ENCODE assay signal across 8 cellular contexts in genomic region chr20:62805711-62806382, GRCh38. TPM values are rescaled to one million over a fixed set of nuclear protein-coding genes. Genes with fewer than 3 reads are reported as not detected.
DNase-seq lines count a peak whose midpoint lies in the region; ATAC-seq and TF ChIP-seq lines count a peak whose summit lies in the region.

No MANE protein-coding gene starts in this region.

- H3K27ac ChIP-seq in SJSA1 = peak overlapping the region; percentile 75; the same call in 1 of the 2 replicates
- H3K27ac ChIP-seq in osteoblast (ENCODE audit: low read depth, low read length) = peak overlapping the region; percentile 61

- H3K4me2 ChIP-seq in osteoblast (ENCODE audit: insufficient read depth, low read length) = peak overlapping the region; percentile 88

- no peak for DNase-seq in SJSA1 (ENCODE audit: low read depth in 1 of 2, low spot score in 2 of 2)
- peak; percentile 46 for DNase-seq in fibroblast of gingiva (ENCODE audit: low read depth)
- no peak for DNase-seq in osteoblast (ENCODE audit: insufficient read length, low spot score, missing footprints)
- DNase-seq in HEK293T (ENCODE audit: extremely low spot score) = no peak
- DNase-seq in NCI-H510A (lab: John Stamatoyannopoulos, UW) = no peak

- H3K9me3 ChIP-seq in SJSA1 (replicated peaks) (no peaks in the 10 kb centered on the region), osteoblast (ENCODE audit: low read depth, low read length) (no peaks in the 10 kb centered on the region)

- peak overlapping the region; percentile 89 for H3K4me3 ChIP-seq in GM08714 (ENCODE audit: low read length)
- peak overlapping the region; percentile 99 for H3K4me3 ChIP-seq in SJSA1
- peak overlapping the region; percentile 87 for H3K4me3 ChIP-seq in osteoblast (ENCODE audit: insufficient read depth, low read length)

- ATAC-seq in GM18870 (IDR thresholded peaks at IDR 0.05; ENCODE audit: unreplicated experiment) = no peak
- ATAC-seq in GM21619 (IDR thresholded peaks at IDR 0.05; ENCODE audit: unreplicated experiment) = no peak

- no peak for TF ChIP-seq CTCF in osteoblast (IDR thresholded peaks at IDR 0.05; ENCODE audit: extremely low read depth, low read depth, low read length)

- peak overlapping the region; percentile 51 for H2AFZ ChIP-seq in osteoblast (ENCODE audit: low read length)

- H3K27me3 ChIP-seq in SJSA1 (replicated peaks) (no peaks in the 10 kb centered on the region), osteoblast (ENCODE audit: insufficient read depth, low read length) (no peaks in the 10 kb centered on the region)

- H3K36me3 ChIP-seq in SJSA1 = peaks cover 68% of the 10 kb centered on the region
- H3K36me3 ChIP-seq in osteoblast (ENCODE audit: insufficient read depth, low read length) = peaks cover 33% of the 10 kb centered on the region

- peaks cover 32% of the 10 kb centered on the region for H3K79me2 ChIP-seq in osteoblast (ENCODE audit: insufficient read depth, low read length)

- peaks cover 13% of the 10 kb centered on the region for H3K4me1 ChIP-seq in SJSA1 (replicated peaks)
- peaks cover 14% of the 10 kb centered on the region for H3K4me1 ChIP-seq in osteoblast (ENCODE audit: insufficient read depth, low read length)

- CTCF ChIA-PET in HEK293T (lab: Yijun Ruan, JAX) = interaction anchor here (1.0 kb wide), 1 partner anchor 42 kb away, joined by 3 read pairs; no protein-coding TSS in a partner anchor

- POLR2A ChIA-PET in HEK293T (lab: Yijun Ruan, JAX) = interaction anchor here (3.5 kb wide), 1 partner anchor 11 kb away, joined by 25 read pairs; the partner anchor contains the start of gene MRGBP

- peaks cover 48% of the 10 kb centered on the region for H4K20me1 ChIP-seq in osteoblast (ENCODE audit: insufficient read depth, low read length)

TF ChIP-seq in HEK293T, 16 proteins besides CTCF, POLR2A, EP300 and RAD21:
- TF ChIP-seq SP1 (IDR thresholded peaks at IDR 0.05) (no peak), L3MBTL2 (conservative IDR thresholded peaks at IDR 0.05) (no peak), ARNT (IDR thresholded peaks at IDR 0.05) (no peak), NFRKB (IDR thresholded peaks at IDR 0.05) (no peak), TARDBP (IDR thresholded peaks at IDR 0.05) (no peak), LEF1 (IDR thresholded peaks at IDR 0.05; ENCODE audit: borderline replicate concordance) (no peak), PKNOX1 (IDR thresholded peaks at IDR 0.05) (no peak), BHLHE40 (IDR thresholded peaks at IDR 0.05; ENCODE audit: borderline replicate concordance) (no peak), ZNF384 (IDR thresholded peaks at IDR 0.05) (no peak)
TF ChIP-seq in HEK293T: peak in this region for 0.

RNA-seq across cellular contexts. Expression of gene OGFR, which starts 1.2 kb away (rescaled TPM):
- 59.2 and 73.3 TPM in 2 replicates for total RNA-seq in SJSA1 (2014; rRNA removed; shearing (Covaris generic))
- 32.4 and 39.1 TPM in 2 replicates for total RNA-seq in osteoblast

RNA-seq across cellular contexts. Expression of gene MRGBP, which starts 9.6 kb away (rescaled TPM):
- 28.2 and 33.2 TPM in 2 replicates for total RNA-seq in SJSA1 (2014; rRNA removed; shearing (Covaris generic))
- 14.1 and 15.2 TPM in 2 replicates for total RNA-seq in osteoblast

RNA-seq across cellular contexts. Expression of gene COL9A3, which starts 11.0 kb away (rescaled TPM):
- not detected in 2 replicates for total RNA-seq in SJSA1 (2014; rRNA removed; shearing (Covaris generic))
- not detected in 2 replicates for total RNA-seq in osteoblast

RNA-seq across cellular contexts. Expression of gene TCFL5, which starts 55.8 kb away (rescaled TPM):
- total RNA-seq in SJSA1 (2014; rRNA removed; shearing (Covaris generic)) = 6.3 and 12.8 TPM in 2 replicates
- 13.0 TPM in 2 replicates for total RNA-seq in osteoblast
